16 cellular contexts compared by ENCODE assay signal in genomic region chr3:51712020-51712385, GRCh38.
"Had no signal": no experiment of that assay in that cellular context is flagged by ENCODE, and none has a peak within 500 bp of the region (broad histone marks: within the 10 kb centered on the region; RNA-seq: fewer than 3 reads in every experiment).

No MANE protein-coding gene starts in this region.

- ATAC-seq: activated naive CD4-positive, alpha-beta T cell treated with anti-CD3 and anti-CD28 coated beads, Interleukin-2, amount 50 U/mL, for 72 hours; activated T-cell treated with anti-CD3 and anti-CD28 coated beads, Interleukin-2, amount 50 U/mL, for 72 hours; heart right ventricle; mucosa of descending colon; stimulated activated effector memory CD8-positive, alpha-beta T cell treated with anti-CD3 and anti-CD28 coated beads, Interleukin-12 subunit alpha, Interleukin-12 subunit beta, amount 100 ng/mL, for 72 hours; T-cell had no signal

- H3K4me3 Mint-ChIP-seq: activated T-cell treated with anti-CD3 and anti-CD28 coated beads, Interleukin-2, amount 50 U/mL, for 72 hours; dendritic cell treated with granulocyte-macrophage colony-stimulating factor and Interleukin-4, amounts not matched to agents 40 ng/mL and 50 ng/mL, for 4 days; memory B cell; naive B cell; stimulated activated effector memory CD8-positive, alpha-beta T cell treated with anti-CD3 and anti-CD28 coated beads, Interleukin-12 subunit alpha, Interleukin-12 subunit beta, amount 100 ng/mL, for 72 hours; T-cell had no signal

- H3K27ac Mint-ChIP-seq: activated naive CD4-positive, alpha-beta T cell treated with anti-CD3 and anti-CD28 coated beads, Interleukin-2, amount 50 U/mL, for 72 hours; activated T-cell treated with anti-CD3 and anti-CD28 coated beads, Interleukin-2, amount 50 U/mL, for 72 hours; dendritic cell treated with granulocyte-macrophage colony-stimulating factor and Interleukin-4, amounts not matched to agents 40 ng/mL and 50 ng/mL, for 4 days; stimulated activated effector memory CD8-positive, alpha-beta T cell treated with anti-CD3 and anti-CD28 coated beads, Interleukin-12 subunit alpha, Interleukin-12 subunit beta, amount 100 ng/mL, for 72 hours; T-cell had no signal

- DNase-seq: activated CD4-positive, alpha-beta T cell treated with anti-CD3 and anti-CD28 coated beads, Interleukin-2, amount 50 U/mL, for 1 hour; activated T-cell treated with anti-CD3 and anti-CD28 coated beads, Interleukin-2, amount 50 U/mL, for 72 hours; effector memory CD4-positive, alpha-beta T cell; esophagus squamous epithelium; heart right ventricle; mucosa of descending colon; naive B cell; sigmoid colon; stimulated activated CD4-positive, alpha-beta T cell treated with anti-CD3 and anti-CD28 coated beads, Interleukin-4, amount 100 ng/mL, for 24 hours; T-helper 9 cell; testis had no signal

- H3K27me3 Mint-ChIP-seq: naive B cell, T-cell had no signal

- H3K9me3 Mint-ChIP-seq: activated naive CD4-positive, alpha-beta T cell treated with anti-CD3 and anti-CD28 coated beads, Interleukin-2, amount 50 U/mL, for 72 hours; dendritic cell treated with granulocyte-macrophage colony-stimulating factor and Interleukin-4, amounts not matched to agents 40 ng/mL and 50 ng/mL, for 4 days; memory B cell; naive B cell; stimulated activated effector memory CD8-positive, alpha-beta T cell treated with anti-CD3 and anti-CD28 coated beads, Interleukin-12 subunit alpha, Interleukin-12 subunit beta, amount 100 ng/mL, for 72 hours; T-cell had no signal

- H3K36me3 Mint-ChIP-seq: activated naive CD4-positive, alpha-beta T cell treated with anti-CD3 and anti-CD28 coated beads, Interleukin-2, amount 50 U/mL, for 72 hours; naive B cell had no signal
